In the genomic region with DNA sequence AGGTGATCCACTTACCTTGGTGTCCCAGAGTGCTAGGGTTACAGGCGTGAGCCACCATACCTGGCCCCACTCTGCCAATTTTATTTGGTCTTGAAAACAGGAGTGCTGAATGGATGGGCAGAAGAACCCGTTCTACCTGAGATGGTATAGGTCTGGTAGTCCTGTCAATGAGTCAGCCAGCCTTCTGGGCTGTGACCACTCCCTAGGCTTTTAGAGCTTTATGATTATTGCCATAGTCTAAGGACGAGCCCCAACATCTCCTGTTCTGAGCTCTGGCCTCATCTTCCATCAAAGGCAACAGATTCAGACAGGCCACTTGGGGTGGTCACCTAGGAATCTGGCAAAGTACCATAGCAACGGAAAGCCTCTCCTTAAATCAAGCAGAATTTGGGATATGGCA, we compare ENCODE assay signal across 1 cellular context.
TF ChIP-seq lines count a peak whose summit lies in the region.

No MANE protein-coding gene starts in this region.

TF ChIP-seq in GM12878, 131 proteins besides CTCF, POLR2A, EP300 and RAD21:
- no peak for TF ChIP-seq ZNF274 (IDR thresholded peaks at IDR 0.05; ENCODE audit: insufficient read depth, insufficient read length)
- no peak for TF ChIP-seq CEBPB (IDR thresholded peaks at IDR 0.05; ENCODE audit: borderline replicate concordance in 1 of 2, low read depth in 2 of 2, low read length in 2 of 2)
- no peak for TF ChIP-seq NFYA (IDR thresholded peaks at IDR 0.05; ENCODE audit: borderline replicate concordance, low read depth, low read length)
- TF ChIP-seq MEF2A (IDR thresholded peaks at IDR 0.05; ENCODE audit: insufficient read depth, low read depth, low read length) = no peak
- TF ChIP-seq BACH1 (IDR thresholded peaks at IDR 0.05; ENCODE audit: borderline replicate concordance) = no peak
- no peak for TF ChIP-seq ZNF217 (IDR thresholded peaks at IDR 0.05)
- TF ChIP-seq, protein P1, sequence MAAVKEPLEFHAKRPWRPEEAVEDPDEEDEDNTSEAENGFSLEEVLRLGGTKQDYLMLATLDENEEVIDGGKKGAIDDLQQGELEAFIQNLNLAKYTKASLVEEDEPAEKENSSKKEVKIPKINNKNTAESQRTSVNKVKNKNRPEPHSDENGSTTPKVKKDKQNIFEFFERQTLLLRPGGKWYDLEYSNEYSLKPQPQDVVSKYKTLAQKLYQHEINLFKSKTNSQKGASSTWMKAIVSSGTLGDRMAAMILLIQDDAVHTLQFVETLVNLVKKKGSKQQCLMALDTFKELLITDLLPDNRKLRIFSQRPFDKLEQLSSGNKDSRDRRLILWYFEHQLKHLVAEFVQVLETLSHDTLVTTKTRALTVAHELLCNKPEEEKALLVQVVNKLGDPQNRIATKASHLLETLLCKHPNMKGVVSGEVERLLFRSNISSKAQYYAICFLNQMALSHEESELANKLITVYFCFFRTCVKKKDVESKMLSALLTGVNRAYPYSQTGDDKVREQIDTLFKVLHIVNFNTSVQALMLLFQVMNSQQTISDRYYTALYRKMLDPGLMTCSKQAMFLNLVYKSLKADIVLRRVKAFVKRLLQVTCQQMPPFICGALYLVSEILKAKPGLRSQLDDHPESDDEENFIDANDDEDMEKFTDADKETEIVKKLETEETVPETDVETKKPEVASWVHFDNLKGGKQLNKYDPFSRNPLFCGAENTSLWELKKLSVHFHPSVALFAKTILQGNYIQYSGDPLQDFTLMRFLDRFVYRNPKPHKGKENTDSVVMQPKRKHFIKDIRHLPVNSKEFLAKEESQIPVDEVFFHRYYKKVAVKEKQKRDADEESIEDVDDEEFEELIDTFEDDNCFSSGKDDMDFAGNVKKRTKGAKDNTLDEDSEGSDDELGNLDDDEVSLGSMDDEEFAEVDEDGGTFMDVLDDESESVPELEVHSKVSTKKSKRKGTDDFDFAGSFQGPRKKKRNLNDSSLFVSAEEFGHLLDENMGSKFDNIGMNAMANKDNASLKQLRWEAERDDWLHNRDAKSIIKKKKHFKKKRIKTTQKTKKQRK (IDR thresholded peaks at IDR 0.05; ENCODE audit: low read depth, low read length) = no peak
- TF ChIP-seq CHD4 (IDR thresholded peaks at IDR 0.05) = no peak
- TF ChIP-seq PAX8 (IDR thresholded peaks at IDR 0.05) = no peak
- TF ChIP-seq MEF2B (IDR thresholded peaks at IDR 0.05; ENCODE audit: partially characterized antibody, poor library complexity, severe bottlenecking) = no peak
- TF ChIP-seq, protein P2, sequence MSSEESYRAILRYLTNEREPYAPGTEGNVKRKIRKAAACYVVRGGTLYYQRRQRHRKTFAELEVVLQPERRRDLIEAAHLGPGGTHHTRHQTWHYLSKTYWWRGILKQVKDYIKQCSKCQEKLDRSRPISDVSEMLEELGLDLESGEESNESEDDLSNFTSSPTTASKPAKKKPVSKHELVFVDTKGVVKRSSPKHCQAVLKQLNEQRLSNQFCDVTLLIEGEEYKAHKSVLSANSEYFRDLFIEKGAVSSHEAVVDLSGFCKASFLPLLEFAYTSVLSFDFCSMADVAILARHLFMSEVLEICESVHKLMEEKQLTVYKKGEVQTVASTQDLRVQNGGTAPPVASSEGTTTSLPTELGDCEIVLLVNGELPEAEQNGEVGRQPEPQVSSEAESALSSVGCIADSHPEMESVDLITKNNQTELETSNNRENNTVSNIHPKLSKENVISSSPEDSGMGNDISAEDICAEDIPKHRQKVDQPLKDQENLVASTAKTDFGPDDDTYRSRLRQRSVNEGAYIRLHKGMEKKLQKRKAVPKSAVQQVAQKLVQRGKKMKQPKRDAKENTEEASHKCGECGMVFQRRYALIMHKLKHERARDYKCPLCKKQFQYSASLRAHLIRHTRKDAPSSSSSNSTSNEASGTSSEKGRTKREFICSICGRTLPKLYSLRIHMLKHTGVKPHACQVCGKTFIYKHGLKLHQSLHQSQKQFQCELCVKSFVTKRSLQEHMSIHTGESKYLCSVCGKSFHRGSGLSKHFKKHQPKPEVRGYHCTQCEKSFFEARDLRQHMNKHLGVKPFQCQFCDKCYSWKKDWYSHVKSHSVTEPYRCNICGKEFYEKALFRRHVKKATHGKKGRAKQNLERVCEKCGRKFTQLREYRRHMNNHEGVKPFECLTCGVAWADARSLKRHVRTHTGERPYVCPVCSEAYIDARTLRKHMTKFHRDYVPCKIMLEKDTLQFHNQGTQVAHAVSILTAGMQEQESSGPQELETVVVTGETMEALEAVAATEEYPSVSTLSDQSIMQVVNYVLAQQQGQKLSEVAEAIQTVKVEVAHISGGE (CRISPR knock-in tag; IDR thresholded peaks at IDR 0.05) = no peak
- TF ChIP-seq, protein P3, sequence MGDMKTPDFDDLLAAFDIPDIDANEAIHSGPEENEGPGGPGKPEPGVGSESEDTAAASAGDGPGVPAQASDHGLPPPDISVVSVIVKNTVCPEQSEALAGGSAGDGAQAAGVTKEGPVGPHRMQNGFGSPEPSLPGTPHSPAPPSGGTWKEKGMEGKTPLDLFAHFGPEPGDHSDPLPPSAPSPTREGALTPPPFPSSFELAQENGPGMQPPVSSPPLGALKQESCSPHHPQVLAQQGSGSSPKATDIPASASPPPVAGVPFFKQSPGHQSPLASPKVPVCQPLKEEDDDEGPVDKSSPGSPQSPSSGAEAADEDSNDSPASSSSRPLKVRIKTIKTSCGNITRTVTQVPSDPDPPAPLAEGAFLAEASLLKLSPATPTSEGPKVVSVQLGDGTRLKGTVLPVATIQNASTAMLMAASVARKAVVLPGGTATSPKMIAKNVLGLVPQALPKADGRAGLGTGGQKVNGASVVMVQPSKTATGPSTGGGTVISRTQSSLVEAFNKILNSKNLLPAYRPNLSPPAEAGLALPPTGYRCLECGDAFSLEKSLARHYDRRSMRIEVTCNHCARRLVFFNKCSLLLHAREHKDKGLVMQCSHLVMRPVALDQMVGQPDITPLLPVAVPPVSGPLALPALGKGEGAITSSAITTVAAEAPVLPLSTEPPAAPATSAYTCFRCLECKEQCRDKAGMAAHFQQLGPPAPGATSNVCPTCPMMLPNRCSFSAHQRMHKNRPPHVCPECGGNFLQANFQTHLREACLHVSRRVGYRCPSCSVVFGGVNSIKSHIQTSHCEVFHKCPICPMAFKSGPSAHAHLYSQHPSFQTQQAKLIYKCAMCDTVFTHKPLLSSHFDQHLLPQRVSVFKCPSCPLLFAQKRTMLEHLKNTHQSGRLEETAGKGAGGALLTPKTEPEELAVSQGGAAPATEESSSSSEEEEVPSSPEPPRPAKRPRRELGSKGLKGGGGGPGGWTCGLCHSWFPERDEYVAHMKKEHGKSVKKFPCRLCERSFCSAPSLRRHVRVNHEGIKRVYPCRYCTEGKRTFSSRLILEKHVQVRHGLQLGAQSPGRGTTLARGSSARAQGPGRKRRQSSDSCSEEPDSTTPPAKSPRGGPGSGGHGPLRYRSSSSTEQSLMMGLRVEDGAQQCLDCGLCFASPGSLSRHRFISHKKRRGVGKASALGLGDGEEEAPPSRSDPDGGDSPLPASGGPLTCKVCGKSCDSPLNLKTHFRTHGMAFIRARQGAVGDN (IDR thresholded peaks at IDR 0.05) = no peak
TF ChIP-seq in GM12878: peak in this region for 0.
